In genomic region chr19:15250635-15250993, GRCh38 we compare ENCODE assay signal across 14 cellular contexts. TPM values are rescaled to one million over a fixed set of nuclear protein-coding genes. Genes with fewer than 3 reads are reported as not detected.
DNase-seq lines count a peak whose midpoint lies in the region; ATAC-seq, FAIRE-seq and TF ChIP-seq lines count a peak whose summit lies in the region.
"Had no signal": no experiment of that assay in that cellular context is flagged by ENCODE, and none has a peak within 500 bp of the region (broad histone marks: within the 10 kb centered on the region; RNA-seq: fewer than 3 reads in every experiment).

No MANE protein-coding gene starts in this region.

- H3K27me3 ChIP-seq in AG04450 (ENCODE audit: control insufficient read depth, insufficient read depth, low read length), result no peaks in the 10 kb centered on the region
- no peaks in the 10 kb centered on the region for H3K27me3 ChIP-seq in keratinocyte (ENCODE audit: control insufficient read depth, extremely low read depth, insufficient read depth, low read length)
- H3K27me3 ChIP-seq in gastrocnemius medialis, result no peaks in the 10 kb centered on the region
- H3K27me3 ChIP-seq in CD8-positive, alpha-beta T cell (ENCODE audit: insufficient read depth, low read length), result no peaks in the 10 kb centered on the region

- no peak for DNase-seq in AG04450 (ENCODE audit: low read depth, low spot score)
- no peak for DNase-seq in keratinocyte (ENCODE audit: low read depth, low spot score)
- DNase-seq in gastrocnemius medialis, result peak; percentile 29 to 52
- DNase-seq in activated T-cell treated with anti-CD3 and anti-CD28 coated beads, Interleukin-2, amount 50 U/mL, for 4 hours, result no peak
- no peak for DNase-seq in CD8-positive, alpha-beta T cell
- DNase-seq in omental fat pad (ENCODE audit: low spot score), result no peak
- DNase-seq: activated B cell treated with CpG ODN at 0.5 μM for 24 hours, GOT3, NCI-H446 treated with DMSO at 0.1 percent for 48 hours, SIG-M5 had no signal

- peaks cover 38% of the 10 kb centered on the region for H3K79me2 ChIP-seq in keratinocyte (ENCODE audit: control insufficient read depth, insufficient read depth, low read length)

- CTCF ChIA-PET in AG04450 (lab: Charles Lee), result interaction anchor here (0.6 to 2.4 kb wide), 15 partner anchors 17 to 171 kb away, joined by 3 to 14 read pairs (median 3); partner anchors contain the start of genes AKAP8 and AKAP8L
- CTCF ChIA-PET in CD8-positive, alpha-beta T cell (lab: Charles Lee), result interaction anchor here (1.0 to 1.6 kb wide), 2 partner anchors 12 to 168 kb away, joined by 3 to 8 read pairs; partner anchors contain the start of gene AKAP8L

- intact Hi-C loops in gastrocnemius medialis (cut with DNase I; ENCODE audit: low total_unique reads), result loop anchor here (2.0 to 5.0 kb wide), 4 partner anchors 30 to 197 kb away; partner anchors contain the start of genes AKAP8 and WIZ
- intact Hi-C loops in CD8-positive, alpha-beta T cell (cut with DNase I, micrococcal nuclease), result no loop called here

- ATAC-seq in gastrocnemius medialis, result peak; percentile 19 to 28
- no peak for ATAC-seq in activated T-cell treated with anti-CD3 and anti-CD28 coated beads, Interleukin-2, amount 50 U/mL, for 4 hours
- ATAC-seq in CD8-positive, alpha-beta T cell, result no peak
- ATAC-seq in omental fat pad (ENCODE audit: low FRiP score), result no peak
- ATAC-seq in HG03097 (IDR thresholded peaks at IDR 0.05; ENCODE audit: low FRiP score, unreplicated experiment), result no peak

- H3K4me3 ChIP-seq in AG04450 (ENCODE audit: low read depth, low read length) (0 out of 2 replicates have a peak overlapping the region, but pooled peaks have one; percentile 15), keratinocyte (ENCODE audit: control insufficient read depth in 2 of 3, extremely low read depth in 1 of 3, insufficient read depth in 2 of 3, low read depth in 1 of 3, low read length in 3 of 3) (no peak overlapping the region), gastrocnemius medialis (peak overlapping the region in 2 of 4 donors; percentile 16 to 24)
- no peak overlapping the region for H3K4me3 ChIP-seq in CD8-positive, alpha-beta T cell (ENCODE audit: low read depth, low read length)

- in situ Hi-C loops in gastrocnemius medialis (cut with MboI; ENCODE audit: low sequenced_read_pairs in 4 of 4), result loop anchor here in 2 of 4 donors (25.0 kb wide), 2 partner anchors 112 to 187 kb away; partner anchors contain the start of gene WIZ (in 2 of the 2)

- H3K27ac Mint-ChIP-seq in CD8-positive, alpha-beta T cell, result no peak overlapping the region
- H3K27ac Mint-ChIP-seq: activated B cell treated with CpG ODN at 0.5 μM for 24 hours; activated T-helper 1 cell treated with anti-CD3 and anti-CD28 coated beads, Interleukin-12 subunit alpha, Interleukin-12 subunit beta, Interleukin-2, Interleukin-4 antibody, amounts not matched to agents 30 ng/mL and 10 ng/mL and 1 ng/mL, durations not matched to agents 14 hours and 24 hours and 36 hours had no signal

- H3K9me3 ChIP-seq in AG04450 (ENCODE audit: control insufficient read depth, insufficient read depth, low read length) (no peaks in the 10 kb centered on the region), keratinocyte (ENCODE audit: control insufficient read depth, low read depth, low read length) (no peaks in the 10 kb centered on the region), gastrocnemius medialis (no peaks in the 10 kb centered on the region)
- no peaks in the 10 kb centered on the region for H3K9me3 ChIP-seq in CD8-positive, alpha-beta T cell (ENCODE audit: low read length)

- dilution Hi-C loops in keratinocyte (cut with MboI; ENCODE audit: extremely low pct_ligation_motif_present, low sequenced_read_pairs), result no loop called here

- no peaks in the 10 kb centered on the region for H3K9me1 ChIP-seq in keratinocyte (ENCODE audit: control insufficient read depth, extremely low read depth, insufficient read depth, low read length)

- TF ChIP-seq CTCF in AG04450 (IDR thresholded peaks at IDR 0.05; ENCODE audit: low read depth, low read length), result no peak
- no peak for TF ChIP-seq CTCF in keratinocyte (optimal IDR thresholded peaks at IDR 0.05 in 1 of 3, IDR thresholded peaks at IDR 0.05 in 1 of 3, conservative IDR thresholded peaks at IDR 0.05 in 1 of 3; ENCODE audit: extremely low read depth in 1 of 3, insufficient read depth in 2 of 3, low read length in 3 of 3)
- TF ChIP-seq CTCF in gastrocnemius medialis (IDR thresholded peaks at IDR 0.05 in 4 of 5, conservative IDR thresholded peaks at IDR 0.05 in 1 of 5), result no peak
- TF ChIP-seq CTCF in CD8-positive, alpha-beta T cell (IDR thresholded peaks at IDR 0.05), result no peak
- no peak for TF ChIP-seq CTCF in omental fat pad (IDR thresholded peaks at IDR 0.05)

- no peaks in the 10 kb centered on the region for H3K4me1 Mint-ChIP-seq in activated T-cell treated with anti-CD3 and anti-CD28 coated beads, Interleukin-2, amount 50 U/mL, for 4 hours (ENCODE audit: low read depth)
- peaks cover 1% of the 10 kb centered on the region for H3K4me1 Mint-ChIP-seq in CD8-positive, alpha-beta T cell (ENCODE audit: low read depth)

- peak in 1 of 2 donors; percentile 17 for TF ChIP-seq POLR2A in gastrocnemius medialis (IDR thresholded peaks at IDR 0.05)

- H3K9me3 Mint-ChIP-seq in activated T-cell treated with anti-CD3 and anti-CD28 coated beads, Interleukin-2, amount 50 U/mL, for 4 hours, result no peaks in the 10 kb centered on the region
- H3K9me3 Mint-ChIP-seq in CD8-positive, alpha-beta T cell, result no peaks in the 10 kb centered on the region
- H3K9me3 Mint-ChIP-seq: activated B cell treated with CpG ODN at 0.5 μM for 24 hours; activated T-helper 1 cell treated with anti-CD3 and anti-CD28 coated beads, Interleukin-12 subunit alpha, Interleukin-12 subunit beta, Interleukin-2, Interleukin-4 antibody, amounts not matched to agents 30 ng/mL and 10 ng/mL and 1 ng/mL, durations not matched to agents 14 hours and 24 hours and 36 hours had no signal

- peaks cover 50 to 61% of the 10 kb centered on the region in 2 experiments for H3K36me3 ChIP-seq in keratinocyte (ENCODE audit: control insufficient read depth in 2 of 2, extremely low read depth in 1 of 2, insufficient read depth in 2 of 2, low read length in 2 of 2)
- peaks cover 0 to 34% of the 10 kb centered on the region in 2 donors for H3K36me3 ChIP-seq in gastrocnemius medialis
- peaks cover 51% of the 10 kb centered on the region for H3K36me3 ChIP-seq in CD8-positive, alpha-beta T cell (ENCODE audit: insufficient read depth, low read length)

- POLR2A ChIA-PET in AG04450 (lab: Yijun Ruan, JAX), result interaction anchor here (0.5 to 2.9 kb wide), 11 partner anchors 9 to 255 kb away, joined by 3 to 15 read pairs (median 4); partner anchors contain the start of gene AKAP8
- POLR2A ChIA-PET in CD8-positive, alpha-beta T cell (lab: Charles Lee), result interaction anchor here (1.6 kb wide), 1 partner anchor 82 kb away, joined by 4 read pairs; no protein-coding TSS in a partner anchor

- no peak overlapping the region for H3K4me3 Mint-ChIP-seq in activated T-cell treated with anti-CD3 and anti-CD28 coated beads, Interleukin-2, amount 50 U/mL, for 4 hours
- no peak overlapping the region for H3K4me3 Mint-ChIP-seq in CD8-positive, alpha-beta T cell
- H3K4me3 Mint-ChIP-seq: activated B cell treated with CpG ODN at 0.5 μM for 24 hours; activated T-helper 1 cell treated with anti-CD3 and anti-CD28 coated beads, Interleukin-12 subunit alpha, Interleukin-12 subunit beta, Interleukin-2, Interleukin-4 antibody, amounts not matched to agents 30 ng/mL and 10 ng/mL and 1 ng/mL, durations not matched to agents 14 hours and 24 hours and 36 hours had no signal

- no peak overlapping the region for H3K4me2 ChIP-seq in keratinocyte (ENCODE audit: control insufficient read depth, extremely low read depth, insufficient read depth, low read depth, low read length)

- no peaks in the 10 kb centered on the region for H3K27me3 Mint-ChIP-seq in activated T-cell treated with anti-CD3 and anti-CD28 coated beads, Interleukin-2, amount 50 U/mL, for 4 hours (ENCODE audit: low read depth)
- no peaks in the 10 kb centered on the region for H3K27me3 Mint-ChIP-seq in CD8-positive, alpha-beta T cell (ENCODE audit: low read depth)
- H3K27me3 Mint-ChIP-seq: activated B cell treated with CpG ODN at 0.5 μM for 24 hours had no signal

- H3K4me1 ChIP-seq in keratinocyte (ENCODE audit: control insufficient read depth, extremely low read depth, insufficient read depth, low read length), result peaks cover 24% of the 10 kb centered on the region
- H3K4me1 ChIP-seq in gastrocnemius medialis, result peaks cover 78 to 84% of the 10 kb centered on the region in 2 donors
- no peaks in the 10 kb centered on the region for H3K4me1 ChIP-seq in CD8-positive, alpha-beta T cell (ENCODE audit: insufficient read depth, low read length)

- H2AFZ ChIP-seq in keratinocyte (ENCODE audit: control insufficient read depth, low read length), result no peak overlapping the region

- peaks cover 39% of the 10 kb centered on the region for H4K20me1 ChIP-seq in keratinocyte (ENCODE audit: control insufficient read depth, extremely low read depth, insufficient read depth, low read length)

- peak overlapping the region; percentile 6 for H3K9ac ChIP-seq in keratinocyte (ENCODE audit: control insufficient read depth, extremely low read depth, insufficient read depth, low read length)

- H3K27ac ChIP-seq in AG04450 (ENCODE audit: low read depth, low read length), result peak overlapping the region; percentile 100
- H3K27ac ChIP-seq in angular gyrus (ENCODE audit: low read depth, low read length), result peak overlapping the region; percentile 83
- H3K27ac ChIP-seq in keratinocyte (ENCODE audit: control insufficient read depth, insufficient read depth, low read length), result no peak overlapping the region
- H3K27ac ChIP-seq in gastrocnemius medialis, result peak overlapping the region; percentile 84 to 96 (median 90)
- no peak overlapping the region for H3K27ac ChIP-seq in CD8-positive, alpha-beta T cell (ENCODE audit: low read depth, low read length)

- FAIRE-seq in keratinocyte (lab: Jason Lieb, UNC), result no peak

- H3K36me3 Mint-ChIP-seq in activated T-cell treated with anti-CD3 and anti-CD28 coated beads, Interleukin-2, amount 50 U/mL, for 4 hours (ENCODE audit: insufficient read depth), result peaks cover 43% of the 10 kb centered on the region
- H3K36me3 Mint-ChIP-seq in CD8-positive, alpha-beta T cell, result peaks cover 84% of the 10 kb centered on the region

RNA-seq across cellular contexts. Expression of gene EPHX3, which starts 18.4 kb away (rescaled TPM):
- not detected in 2 replicates for polyA plus RNA-seq in AG04450 (2011; rRNA removed)
- polyA minus RNA-seq in AG04450 (2011; rRNA and poly(A)+ RNA removed), result 0.13 and 0.55 TPM in 2 replicates
- polyA plus RNA-seq in keratinocyte, result 0.33 to 1.2 TPM (median 0.51 TPM) in 3 replicates
- polyA plus RNA-seq in keratinocyte (2011; ENCODE audit: low read depth), result 5.2 TPM
- 0.27 and 0.40 TPM in 2 replicates for polyA plus RNA-seq in keratinocyte (2011; cell fraction: cytosol; rRNA removed)
- polyA plus RNA-seq in keratinocyte (2011; cell fraction: nucleus; rRNA removed), result 1.7 and 2.1 TPM in 2 replicates
- 0.39 and 16.9 TPM in 2 replicates for polyA plus RNA-seq in keratinocyte (2012; ENCODE audit: low replicate concordance)
- 1.2 to 1.5 TPM (median 1.4 TPM) in 3 replicates for polyA minus RNA-seq in keratinocyte
- polyA minus RNA-seq in keratinocyte (2011; cell fraction: cytosol; rRNA and poly(A)+ RNA removed), result not detected
- polyA minus RNA-seq in keratinocyte (2011; cell fraction: nucleus; rRNA and poly(A)+ RNA removed), result 0.93 and 1.1 TPM in 2 replicates
- not detected for total RNA-seq in gastrocnemius medialis
- under 1 TPM in 1 of 3 donors, not detected in 2; 0.29 TPM for total RNA-seq in activated T-cell treated with anti-CD3 and anti-CD28 coated beads, Interleukin-2, amount 50 U/mL, for 4 hours
- total RNA-seq in CD8-positive, alpha-beta T cell, result under 1 TPM; 0.19 to 0.62 TPM
- under 1 TPM in 1 of 4 donors, not detected in 3; 0.84 TPM for total RNA-seq in omental fat pad
- total RNA-seq: activated B cell treated with CpG ODN at 0.5 μM for 24 hours; activated T-helper 1 cell treated with anti-CD3 and anti-CD28 coated beads, Interleukin-12 subunit alpha, Interleukin-12 subunit beta, Interleukin-2, Interleukin-4 antibody, amounts not matched to agents 30 ng/mL and 10 ng/mL and 1 ng/mL, durations not matched to agents 14 hours and 24 hours and 36 hours; M059J had no signal

RNA-seq across cellular contexts. Expression of gene NOTCH3, which starts 49.8 kb away (rescaled TPM):
- polyA plus RNA-seq in AG04450 (2011; rRNA removed), result 8.8 and 10.5 TPM in 2 replicates
- polyA minus RNA-seq in AG04450 (2011; rRNA and poly(A)+ RNA removed), result 30.6 and 39.4 TPM in 2 replicates
- 2.5 to 14.9 TPM (median 4.1 TPM) in 3 replicates for polyA plus RNA-seq in keratinocyte
- polyA plus RNA-seq in keratinocyte (2011; ENCODE audit: low read depth), result 39.1 TPM
- polyA plus RNA-seq in keratinocyte (2011; cell fraction: cytosol; rRNA removed), result 1.7 and 3.5 TPM in 2 replicates
- polyA plus RNA-seq in keratinocyte (2011; cell fraction: nucleus; rRNA removed), result 29.6 and 36.8 TPM in 2 replicates
- polyA plus RNA-seq in keratinocyte (2012; ENCODE audit: low replicate concordance), result 4.2 and 45.4 TPM in 2 replicates
- polyA minus RNA-seq in keratinocyte, result 17.6 to 102 TPM (median 31.2 TPM) in 3 replicates
- polyA minus RNA-seq in keratinocyte (2011; cell fraction: cytosol; rRNA and poly(A)+ RNA removed), result 58.3 TPM
- 138 and 146 TPM in 2 replicates for polyA minus RNA-seq in keratinocyte (2011; cell fraction: nucleus; rRNA and poly(A)+ RNA removed)
- 10 to 100 TPM in 3 of 4 donors, 1 to 10 TPM in 1; 6.4 to 53.3 (median 32.7) TPM for total RNA-seq in gastrocnemius medialis
- total RNA-seq in activated T-cell treated with anti-CD3 and anti-CD28 coated beads, Interleukin-2, amount 50 U/mL, for 4 hours, result under 1 TPM; 0.16 to 0.27 (median 0.18) TPM
- total RNA-seq in CD8-positive, alpha-beta T cell, result not detected
- total RNA-seq in omental fat pad, result 10 to 100 TPM in 3 of 4 donors, 1 to 10 TPM in 1; 6.1 to 82.8 (median 24.4) TPM
- total RNA-seq: activated B cell treated with CpG ODN at 0.5 μM for 24 hours; activated T-helper 1 cell treated with anti-CD3 and anti-CD28 coated beads, Interleukin-12 subunit alpha, Interleukin-12 subunit beta, Interleukin-2, Interleukin-4 antibody, amounts not matched to agents 30 ng/mL and 10 ng/mL and 1 ng/mL, durations not matched to agents 14 hours and 24 hours and 36 hours had no signal

Comparison
In these comparisons a context has a peak if more than half of its experiments do, and no peak if none do; other contexts are left out.
1. DNase-seq: peak in gastrocnemius medialis (2 of 2); none in AG04450 (single experiment), keratinocyte (single experiment), activated T-cell treated with anti-CD3 and anti-CD28 coated beads, Interleukin-2, amount 50 U/mL, for 4 hours (single experiment), CD8-positive, alpha-beta T cell (0 of 7) and omental fat pad (single experiment).
2. H3K27ac ChIP-seq: peak in AG04450 (single experiment), angular gyrus (single experiment) and gastrocnemius medialis (4 of 4); none in keratinocyte (single experiment) and CD8-positive, alpha-beta T cell (single experiment).
3. ATAC-seq: peak in gastrocnemius medialis (2 of 2); none in activated T-cell treated with anti-CD3 and anti-CD28 coated beads, Interleukin-2, amount 50 U/mL, for 4 hours (0 of 2), CD8-positive, alpha-beta T cell (single experiment), omental fat pad (single experiment) and HG03097 (single experiment).
4. RNA of gene NOTCH3, which starts 49.8 kb away (total RNA-seq): 6.4 to 53.3 TPM in gastrocnemius medialis and 6.1 to 82.8 TPM in omental fat pad; 0.16 to 0.27 TPM in activated T-cell treated with anti-CD3 and anti-CD28 coated beads, Interleukin-2, amount 50 U/mL, for 4 hours and not detected in CD8-positive, alpha-beta T cell; every median in the first group is over 4 times any median in the second.